28 cellular contexts compared by ENCODE assay signal in the genomic region with DNA sequence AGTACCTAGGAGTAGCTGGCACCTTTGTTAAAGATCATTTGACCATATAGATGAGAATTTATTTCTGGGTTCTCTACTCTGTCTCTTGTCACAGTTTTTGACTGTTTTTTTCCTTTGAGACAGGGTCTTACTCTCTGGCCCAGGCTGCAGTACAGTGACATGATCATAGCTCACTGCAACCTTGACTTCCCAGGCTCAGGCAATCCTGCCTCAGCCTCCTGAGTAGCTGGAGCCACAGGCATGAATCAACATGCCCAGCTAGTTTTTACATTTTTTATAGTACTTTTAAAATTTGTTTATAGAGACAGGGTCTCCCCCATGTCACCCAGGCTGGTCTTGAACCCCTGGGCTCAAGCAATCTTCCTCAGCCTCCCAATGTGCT. TPM values are rescaled to one million over a fixed set of nuclear protein-coding genes. Genes with fewer than 3 reads are reported as not detected.
A peak's percentile ranks its signal among the peaks of the same experiment; 100 is the strongest.
DNase-seq lines count a peak whose midpoint lies in the region; ATAC-seq and TF ChIP-seq lines count a peak whose summit lies in the region.
"Had no signal": no experiment of that assay in that cellular context is flagged by ENCODE, and none has a peak within 500 bp of the region (broad histone marks: within the 10 kb centered on the region; RNA-seq: fewer than 3 reads in every experiment).

No MANE protein-coding gene starts in this region.

- DNase-seq in activated naive CD4-positive, alpha-beta T cell treated with anti-CD3 and anti-CD28 coated beads, Interleukin-2, amount 10 ng/mL, durations not matched to agents 7 days and 5 days, result no peak
- no peak for DNase-seq in activated naive CD4-positive, alpha-beta T cell treated with Interleukin-2 at 50 U/mL for 16 hours
- DNase-seq in epithelial cell of prostate (ENCODE audit: low read depth, low spot score) (no peak), HuH-7 (ENCODE audit: low spot score) (no peak), HAP-1 (ENCODE audit: low spot score in 2 of 2) (no peak)
- DNase-seq: activated CD4-positive, alpha-beta T cell treated with anti-CD3 and anti-CD28 coated beads for 4 hours; activated T-cell treated with anti-CD3 and anti-CD28 coated beads, Interleukin-2, amount 50 U/mL, for 48 hours; Calu3; effector memory CD8-positive, alpha-beta T cell; glutamatergic neuron; HCEC 1CT; Karpas-422; kidney glomerular epithelial cell; NCI-H1092; NCI-H2029 treated with DMSO at 0.1 percent for 48 hours; NCI-H345; PC-9; stimulated activated naive CD4-positive, alpha-beta T cell; T-helper 1 cell had no signal

- CTCF ChIA-PET in activated naive CD4-positive, alpha-beta T cell treated with anti-CD3 and anti-CD28 coated beads, Interleukin-2, amount 10 ng/mL, durations not matched to agents 7 days and 5 days (lab: Charles Lee), result interaction anchor here (1.4 kb wide), 1 partner anchor 11 kb away, joined by 5 read pairs; no protein-coding TSS in a partner anchor

- no peak for TF ChIP-seq EP300 in gastroesophageal sphincter (IDR thresholded peaks at IDR 0.05)

- no peaks in the 10 kb centered on the region for H3K27me3 ChIP-seq in HAP-1 (ENCODE audit: low read depth)
- H3K27me3 ChIP-seq in gastroesophageal sphincter, result no peaks in the 10 kb centered on the region
- H3K27me3 ChIP-seq: neutrophil, SJSA1, thyroid gland had no signal

- TF ChIP-seq POLR2A in gastroesophageal sphincter (IDR thresholded peaks at IDR 0.05), result no peak

- no peaks in the 10 kb centered on the region for H3K9me3 Mint-ChIP-seq in activated naive CD4-positive, alpha-beta T cell treated with anti-CD3 and anti-CD28 coated beads, Interleukin-2, amount 10 ng/mL, durations not matched to agents 7 days and 5 days
- H3K9me3 Mint-ChIP-seq in activated T-helper 17 cell treated with anti-CD3 and anti-CD28 coated beads, Interleukin-2, amount 50 U/mL, for 72 hours, result no peaks in the 10 kb centered on the region
- H3K9me3 Mint-ChIP-seq: activated naive CD4-positive, alpha-beta T cell treated with anti-CD3 and anti-CD28 coated beads, Interleukin-2, amount 50 U/mL, for 24 hours; effector memory CD8-positive, alpha-beta T cell had no signal

- peak; percentile 18 for ATAC-seq in activated T-helper 17 cell treated with anti-CD3 and anti-CD28 coated beads, Interleukin-2, amount 50 U/mL, for 72 hours (replicated peaks)
- ATAC-seq in HG03097 (IDR thresholded peaks at IDR 0.05; ENCODE audit: low FRiP score, unreplicated experiment) (no peak), gastroesophageal sphincter (no peak)
- ATAC-seq: effector memory CD8-positive, alpha-beta T cell had no signal

- H3K27ac Mint-ChIP-seq in activated naive CD4-positive, alpha-beta T cell treated with anti-CD3 and anti-CD28 coated beads, Interleukin-2, amount 10 ng/mL, durations not matched to agents 7 days and 5 days, result peak overlapping the region; percentile 70
- peak overlapping the region; percentile 54 for H3K27ac Mint-ChIP-seq in activated T-helper 17 cell treated with anti-CD3 and anti-CD28 coated beads, Interleukin-2, amount 50 U/mL, for 72 hours
- H3K27ac Mint-ChIP-seq: activated naive CD4-positive, alpha-beta T cell treated with anti-CD3 and anti-CD28 coated beads, Interleukin-2, amount 50 U/mL, for 24 hours; B cell had no signal

- H3K36me3 ChIP-seq in HAP-1 (replicated peaks) (peaks cover 20% of the 10 kb centered on the region), gastroesophageal sphincter (peaks cover 2 to 35% of the 10 kb centered on the region in 2 donors)

- in situ Hi-C loops in HAP-1 (cut with MboI; ENCODE audit: low sequenced_read_pairs), result no loop called here

- H3K27me3 Mint-ChIP-seq in activated naive CD4-positive, alpha-beta T cell treated with anti-CD3 and anti-CD28 coated beads, Interleukin-2, amount 10 ng/mL, durations not matched to agents 7 days and 5 days, result peaks cover 5% of the 10 kb centered on the region
- no peaks in the 10 kb centered on the region for H3K27me3 Mint-ChIP-seq in activated T-helper 17 cell treated with anti-CD3 and anti-CD28 coated beads, Interleukin-2, amount 50 U/mL, for 72 hours
- H3K27me3 Mint-ChIP-seq: activated naive CD4-positive, alpha-beta T cell treated with anti-CD3 and anti-CD28 coated beads, Interleukin-2, amount 50 U/mL, for 24 hours; B cell; effector memory CD8-positive, alpha-beta T cell had no signal

- H3K4me1 ChIP-seq in HAP-1 (no peaks in the 10 kb centered on the region), gastroesophageal sphincter (no peaks in the 10 kb centered on the region)
- H3K4me1 ChIP-seq: SJSA1 had no signal

- H3K27ac ChIP-seq in epithelial cell of prostate (peak overlapping the region; percentile 84), gastroesophageal sphincter (no peak overlapping the region)
- H3K27ac ChIP-seq: neutrophil, PC-9, SJSA1, thyroid gland had no signal

- no peak overlapping the region for H3K4me3 Mint-ChIP-seq in activated naive CD4-positive, alpha-beta T cell treated with anti-CD3 and anti-CD28 coated beads, Interleukin-2, amount 10 ng/mL, durations not matched to agents 7 days and 5 days
- H3K4me3 Mint-ChIP-seq in activated T-helper 17 cell treated with anti-CD3 and anti-CD28 coated beads, Interleukin-2, amount 50 U/mL, for 72 hours, result no peak overlapping the region
- H3K4me3 Mint-ChIP-seq: activated naive CD4-positive, alpha-beta T cell treated with anti-CD3 and anti-CD28 coated beads, Interleukin-2, amount 50 U/mL, for 24 hours; B cell; effector memory CD8-positive, alpha-beta T cell had no signal

- peaks cover 28% of the 10 kb centered on the region for H3K36me3 Mint-ChIP-seq in activated naive CD4-positive, alpha-beta T cell treated with anti-CD3 and anti-CD28 coated beads, Interleukin-2, amount 10 ng/mL, durations not matched to agents 7 days and 5 days
- H3K36me3 Mint-ChIP-seq in activated T-helper 17 cell treated with anti-CD3 and anti-CD28 coated beads, Interleukin-2, amount 50 U/mL, for 72 hours (ENCODE audit: low read depth), result peaks cover 10% of the 10 kb centered on the region

- H3K4me3 ChIP-seq in HAP-1, result no peak overlapping the region
- no peak overlapping the region for H3K4me3 ChIP-seq in gastroesophageal sphincter
- H3K4me3 ChIP-seq: lung, PC-9, SJSA1, thyroid gland had no signal

- no peak for TF ChIP-seq CTCF in gastroesophageal sphincter (IDR thresholded peaks at IDR 0.05)

- peaks cover 17% of the 10 kb centered on the region for H3K4me1 Mint-ChIP-seq in activated naive CD4-positive, alpha-beta T cell treated with anti-CD3 and anti-CD28 coated beads, Interleukin-2, amount 10 ng/mL, durations not matched to agents 7 days and 5 days
- H3K4me1 Mint-ChIP-seq in activated T-helper 17 cell treated with anti-CD3 and anti-CD28 coated beads, Interleukin-2, amount 50 U/mL, for 72 hours, result peaks cover 19% of the 10 kb centered on the region

- H3K9me3 ChIP-seq in HAP-1, result no peaks in the 10 kb centered on the region
- H3K9me3 ChIP-seq in gastroesophageal sphincter, result no peaks in the 10 kb centered on the region
- H3K9me3 ChIP-seq: neutrophil, SJSA1, thyroid gland had no signal

RNA-seq across cellular contexts. Expression of a gene that starts 45.0 kb away (rescaled TPM):
- total RNA-seq in activated T-helper 17 cell treated with anti-CD3 and anti-CD28 coated beads, Interleukin-2, amount 50 U/mL, for 72 hours, result not detected
- under 1 TPM in 1 of 4 donors, not detected in 3; 0.54 TPM for total RNA-seq in gastroesophageal sphincter
- total RNA-seq: Calu3, SJSA1 had no signal

RNA-seq across cellular contexts. Expression of a gene that starts 48.5 kb away (rescaled TPM):
- total RNA-seq in activated T-helper 17 cell treated with anti-CD3 and anti-CD28 coated beads, Interleukin-2, amount 50 U/mL, for 72 hours, result 10 to 100 TPM; 36.5 to 62.3 TPM
- 10 to 100 TPM; 17.5 to 22.5 (median 20.7) TPM for total RNA-seq in gastroesophageal sphincter
